9 cellular contexts compared by ENCODE assay signal in the genomic region with DNA sequence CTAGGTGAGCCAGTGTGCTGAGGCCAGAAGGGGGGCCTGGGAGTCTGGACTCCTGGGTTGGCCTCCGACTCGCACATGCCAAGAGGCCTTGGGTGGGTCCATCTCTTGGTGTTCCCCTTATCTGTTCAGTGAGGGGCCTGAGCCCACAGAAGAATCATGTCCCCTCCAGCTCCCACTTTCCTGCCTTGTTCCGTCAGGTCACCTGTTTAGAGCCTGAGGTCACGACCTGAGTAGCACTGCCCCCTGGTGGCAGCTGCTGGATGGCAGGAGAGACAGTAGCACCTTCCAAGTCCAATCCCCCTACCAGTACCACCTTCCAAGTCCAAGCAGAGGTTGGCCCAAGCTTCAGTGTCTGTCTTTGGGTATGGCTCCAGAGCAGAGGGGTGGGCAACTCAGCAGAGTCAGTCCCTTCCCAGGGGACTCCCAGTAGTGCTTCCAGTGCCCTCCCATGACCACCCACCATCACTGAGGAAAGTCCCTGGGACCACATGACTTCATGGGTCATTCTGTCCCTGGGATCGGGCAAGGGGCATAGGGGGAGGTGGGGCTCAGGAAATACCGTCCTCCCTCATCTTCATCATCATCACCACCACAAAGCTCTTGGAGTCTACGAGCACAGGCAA.
DNase-seq lines count a peak whose midpoint lies in the region; ATAC-seq and TF ChIP-seq lines count a peak whose summit lies in the region.
"Had no signal": no experiment of that assay in that cellular context is flagged by ENCODE, and none has a peak within 500 bp of the region (broad histone marks: within the 10 kb centered on the region; RNA-seq: fewer than 3 reads in every experiment).

No MANE protein-coding gene starts in this region.

- H3K4me1 ChIP-seq in Loucy (ENCODE audit: insufficient read depth, low read length, poor library complexity, severe bottlenecking) = no peaks in the 10 kb centered on the region
- H3K4me1 ChIP-seq in right cardiac atrium (ENCODE audit: control insufficient read depth, insufficient read depth, low read length) = peaks cover 8% of the 10 kb centered on the region

- H3K27ac ChIP-seq in right cardiac atrium (ENCODE audit: low read length) = no peak overlapping the region
- H3K27ac ChIP-seq: epithelial cell of prostate had no signal

- no peaks in the 10 kb centered on the region for H3K9me2 ChIP-seq in Loucy (replicated peaks; ENCODE audit: low read depth, low read length)

- 83% methylated on average over 7 of the region's 7 CpGs for whole genome bisulfite sequencing in right cardiac atrium

- no peak overlapping the region for H3K4me2 ChIP-seq in Loucy (ENCODE audit: low read depth, low read length, poor library complexity, severe bottlenecking)

- H3K36me3 ChIP-seq in Loucy (ENCODE audit: insufficient read depth, low read length) = no peaks in the 10 kb centered on the region

- no peaks in the 10 kb centered on the region for H3K9me3 ChIP-seq in Loucy (ENCODE audit: insufficient read depth, low read depth, low read length)
- no peaks in the 10 kb centered on the region for H3K9me3 ChIP-seq in right cardiac atrium (ENCODE audit: control insufficient read depth, low read length)

- no peak overlapping the region for H2AFZ ChIP-seq in Loucy (ENCODE audit: low read length)

- ATAC-seq in GM18909 (IDR thresholded peaks at IDR 0.05; ENCODE audit: poor library complexity, unreplicated experiment) = peak; percentile 65
- no peak for ATAC-seq in right cardiac atrium
- no peak for ATAC-seq in GM19395 (IDR thresholded peaks at IDR 0.05; ENCODE audit: unreplicated experiment)

- no peaks in the 10 kb centered on the region for H4K20me1 ChIP-seq in Loucy (ENCODE audit: insufficient read depth, low read length, poor library complexity, severe bottlenecking)

- no peaks in the 10 kb centered on the region for H3K27me3 ChIP-seq in Loucy (ENCODE audit: insufficient read depth, low read length, poor library complexity, severe bottlenecking)
- H3K27me3 ChIP-seq in right cardiac atrium (ENCODE audit: control insufficient read depth, insufficient read depth) = no peaks in the 10 kb centered on the region

- TF ChIP-seq CTCF in AG09309 (IDR thresholded peaks at IDR 0.05; ENCODE audit: control insufficient read depth, insufficient read depth, low read depth, low read length, missing control alignments) (peak; percentile 37), Loucy (conservative IDR thresholded peaks at IDR 0.05; ENCODE audit: low read length) (peak; percentile 85)

- H3K79me2 ChIP-seq in Loucy (ENCODE audit: insufficient read depth, low read length) = no peaks in the 10 kb centered on the region

- H3K9ac ChIP-seq in Loucy (ENCODE audit: low read depth, low read length, poor library complexity, severe bottlenecking) = no peak overlapping the region

- no peaks in the 10 kb centered on the region for H3F3A ChIP-seq in Loucy (ENCODE audit: low read depth)

- DNase-seq in AG09309 (ENCODE audit: low read depth) (no peak), activated T-cell treated with anti-CD3 and anti-CD28 coated beads for 4 hours (peak; percentile 24), right cardiac atrium (peak in 2 of 3 donors; percentile 46 to 68), KG1 (lab: John Stamatoyannopoulos, UW) (no peak)
- peak; percentile 8 for DNase-seq in stimulated activated CD8-positive, alpha-beta memory T cell treated with anti-CD3 and anti-CD28 coated beads, Interleukin-15, amount 100 ng/mL, for 1 hour (ENCODE audit: low read depth)

- intact Hi-C loops in right cardiac atrium (cut with DNase I) = loop anchor here in 2 of 4 donors (10.0 kb wide), 1 partner anchor 239 kb away; the partner anchor contains the start of gene TRABD2B (in 2 of the 2)

- H3K4me3 ChIP-seq in AG09309 (ENCODE audit: control insufficient read depth, low read depth, low read length) (no peak overlapping the region), Loucy (ENCODE audit: low read length, poor library complexity, severe bottlenecking) (no peak overlapping the region), right cardiac atrium (ENCODE audit: low read length) (no peak overlapping the region)

Comparison
In these comparisons a context has a peak if more than half of its experiments do, and no peak if none do; other contexts are left out.
1. DNase-seq: peak in activated T-cell treated with anti-CD3 and anti-CD28 coated beads for 4 hours (single experiment), right cardiac atrium (2 of 3) and stimulated activated CD8-positive, alpha-beta memory T cell treated with anti-CD3 and anti-CD28 coated beads, Interleukin-15, amount 100 ng/mL, for 1 hour (single experiment); none in AG09309 (single experiment) and KG1 (single experiment).